In the genomic region with DNA sequence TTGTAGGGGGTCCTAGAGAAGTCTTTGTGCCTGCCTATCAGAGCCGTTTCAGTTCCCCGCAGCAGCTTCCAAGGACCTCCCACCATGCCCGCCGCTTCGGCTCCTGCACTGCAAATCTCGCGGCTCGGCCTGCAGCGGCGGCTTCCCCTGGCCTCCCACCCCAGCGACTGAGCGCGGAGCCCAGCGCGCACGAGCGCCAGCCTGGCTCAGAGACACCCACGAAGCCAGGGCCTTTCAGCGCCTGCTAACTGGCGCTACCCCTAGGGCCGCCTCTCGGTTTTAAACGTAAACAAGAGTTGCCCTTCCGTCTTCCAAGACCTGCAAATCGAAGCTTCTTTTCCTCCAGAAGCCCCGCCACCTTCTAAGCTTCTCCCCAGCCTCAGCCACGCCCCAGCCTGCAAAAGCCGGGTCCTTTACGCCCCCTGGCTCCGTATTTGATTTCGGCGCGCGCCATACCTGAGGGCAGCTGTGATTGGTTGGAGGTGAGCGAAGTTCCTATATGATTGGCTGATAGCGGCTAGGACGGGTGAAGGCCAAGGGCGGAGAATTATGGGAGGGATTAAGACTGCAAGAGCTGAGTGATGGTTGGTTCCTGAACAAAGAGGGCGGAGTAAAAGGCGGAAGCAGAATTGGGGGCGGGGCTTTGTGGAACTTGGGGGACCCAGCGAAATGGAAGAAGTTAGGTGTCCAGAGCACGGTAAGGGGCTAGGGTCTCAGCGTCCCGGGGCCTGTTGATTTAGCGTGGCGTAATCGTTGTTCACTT, we compare ENCODE assay signal across 1 cellular context.
A peak's percentile ranks its signal among the peaks of the same experiment; 100 is the strongest.
TF ChIP-seq lines count a peak whose summit lies in the region.

TSS of gene TTF2 (plus strand) at position 649 of the 763 bp plus-strand sequence. CDS start at position 670, 21 bp downstream.

TF ChIP-seq in GM12878, 131 proteins besides CTCF, POLR2A, EP300 and RAD21 (continued from another document):
- peak; percentile 47; the same call in 1 of the 2 replicates for TF ChIP-seq ZBTB40 (IDR thresholded peaks at IDR 0.05; ENCODE audit: borderline replicate concordance)
- TF ChIP-seq TARDBP (IDR thresholded peaks at IDR 0.05; ENCODE audit: borderline replicate concordance): no peak
- TF ChIP-seq SREBF2 (IDR thresholded peaks at IDR 0.05; ENCODE audit: low read length): no peak
